Comparison of ENCODE assay signal across 8 cellular contexts in genomic region chr11:5204787-5205186, GRCh38.
DNase-seq lines count a peak whose midpoint lies in the region; ATAC-seq, FAIRE-seq and TF ChIP-seq lines count a peak whose summit lies in the region.

No MANE protein-coding gene starts in this region.

- H3K79me2 ChIP-seq in SU-DHL-6 (ENCODE audit: insufficient read depth, low read length): no peaks in the 10 kb centered on the region

- in situ Hi-C loops in GM13977 (cut with MboI; ENCODE audit: low pct_unique_long_range_greater_than_20kb, low sequenced_read_pairs, unreplicated experiment): loop anchor here (10.0 kb wide), 1 partner anchor 170 kb away; no protein-coding TSS in a partner anchor

- peak; percentile 44 for FAIRE-seq in A204.1 (lab: Jason Lieb, UNC)

- H3K36me3 ChIP-seq in SU-DHL-6 (ENCODE audit: low read length): no peaks in the 10 kb centered on the region

- DNase-seq in GM13977 (ENCODE audit: low spot score): peak; percentile 38
- peak; percentile 44 for DNase-seq in iPS DF 4.7 (ENCODE audit: extremely low read depth, low spot score)
- DNase-seq in stimulated activated CD4-positive, alpha-beta T cell treated with anti-CD3 and anti-CD28 coated beads, Interleukin-15, amount 100 ng/mL, for 24 hours: no peak

- TF ChIP-seq CTCF in GM13977 (IDR thresholded peaks at IDR 0.05; ENCODE audit: extremely low read depth, insufficient read depth, missing control alignments): peak; percentile 54
- TF ChIP-seq CTCF in SU-DHL-6 (IDR thresholded peaks at IDR 0.05; ENCODE audit: insufficient read depth, low read length, poor library complexity, severe bottlenecking): peak; percentile 26

- H3K4me3 ChIP-seq in SU-DHL-6 (ENCODE audit: insufficient read depth, low read length, poor library complexity, severe bottlenecking): no peak overlapping the region

- no peaks in the 10 kb centered on the region for H3K9me2 ChIP-seq in SU-DHL-6 (replicated peaks; ENCODE audit: insufficient read depth, low read length)

- ATAC-seq in HG03354 (IDR thresholded peaks at IDR 0.05; ENCODE audit: poor library complexity, severe bottlenecking, unreplicated experiment) (peak; percentile 93), GM21390 (IDR thresholded peaks at IDR 0.05; ENCODE audit: unreplicated experiment) (no peak), HG03469 (IDR thresholded peaks at IDR 0.05; ENCODE audit: unreplicated experiment) (no peak)

- H3K9me3 ChIP-seq in SU-DHL-6 (ENCODE audit: insufficient read depth, low read length): no peaks in the 10 kb centered on the region

- no peaks in the 10 kb centered on the region for H3F3A ChIP-seq in SU-DHL-6 (ENCODE audit: insufficient read depth)

- H3K9ac ChIP-seq in SU-DHL-6 (ENCODE audit: low read length): no peak overlapping the region

- no peak overlapping the region for H3K4me2 ChIP-seq in SU-DHL-6 (ENCODE audit: low read depth, low read length, poor library complexity, severe bottlenecking)

- H3K27ac ChIP-seq in SU-DHL-6 (ENCODE audit: low read depth, low read length): no peak overlapping the region

- H3K27me3 ChIP-seq in SU-DHL-6 (ENCODE audit: low read length): no peaks in the 10 kb centered on the region

- H4K20me1 ChIP-seq in SU-DHL-6 (ENCODE audit: low read depth, low read length): no peaks in the 10 kb centered on the region

- no peak overlapping the region for H2AFZ ChIP-seq in SU-DHL-6 (ENCODE audit: low read depth, low read length, severe bottlenecking)
